Comparison of ENCODE assay signal across 8 cellular contexts in the genomic region with DNA sequence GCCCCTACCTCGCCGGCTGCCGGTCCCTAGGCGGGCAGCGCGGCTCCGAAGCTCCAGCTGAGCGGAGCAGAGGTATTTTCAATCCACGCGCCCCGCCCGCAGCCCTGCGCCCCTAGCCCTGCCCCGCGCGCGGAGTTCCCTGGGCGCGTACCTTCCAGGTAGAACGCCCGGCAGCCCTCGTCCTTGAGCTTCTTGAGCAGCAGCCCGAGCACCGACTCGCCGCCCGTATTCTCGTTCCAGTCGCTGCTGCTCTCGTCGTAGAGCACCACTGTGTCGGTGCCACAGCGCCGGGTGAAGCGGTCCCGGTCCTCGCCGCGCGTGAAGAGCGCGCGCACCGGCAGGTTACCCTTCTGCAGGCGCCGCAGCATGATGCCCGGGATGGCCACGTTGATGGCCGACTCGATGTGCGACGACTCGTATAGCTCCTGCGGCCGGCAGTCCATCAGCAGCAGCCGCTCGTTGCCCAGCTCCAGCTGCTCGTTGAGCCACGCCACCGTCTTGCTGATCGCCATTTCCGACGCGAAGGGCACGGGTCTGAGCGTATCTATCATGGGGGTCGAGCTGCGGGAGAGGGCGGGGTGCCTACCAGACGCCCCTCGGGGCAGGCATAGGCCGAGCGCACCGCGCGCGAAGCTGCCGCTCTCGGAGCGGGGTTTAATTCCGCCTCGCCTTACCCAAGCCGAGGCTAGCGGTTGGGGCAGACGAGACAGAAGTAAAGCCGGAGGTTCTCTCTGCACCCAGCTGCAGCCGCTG. TPM values are rescaled to one million over a fixed set of nuclear protein-coding genes. Genes with fewer than 3 reads are reported as not detected.
A peak's percentile ranks its signal among the peaks of the same experiment; 100 is the strongest.
DNase-seq lines count a peak whose midpoint lies in the region; ATAC-seq and TF ChIP-seq lines count a peak whose summit lies in the region.

No MANE protein-coding gene starts in this region.

- H3K4me3 ChIP-seq in GM12865 (ENCODE audit: low read depth, low read length) (peak overlapping the region; percentile 8; the same call in 1 of the 2 replicates), SJCRH30 (peak overlapping the region; percentile 73), adrenal gland (peak overlapping the region; percentile 30 to 72 (median 46)), iPS DF 6.9 (ENCODE audit: low read length) (peak overlapping the region; percentile 57), skin epidermis (peak overlapping the region; percentile 65 to 87 (median 77))

- H3K4me1 ChIP-seq in SJCRH30: peaks cover 16% of the 10 kb centered on the region
- peaks cover 4 to 12% of the 10 kb centered on the region in 2 donors for H3K4me1 ChIP-seq in adrenal gland (replicated peaks in 1 of 2)
- peaks cover 4% of the 10 kb centered on the region; the same call in 1 of the 2 replicates for H3K4me1 ChIP-seq in iPS DF 6.9 (ENCODE audit: control insufficient read depth, insufficient read depth, low read length)

- DNase-seq in GM12865 (ENCODE audit: low read depth): peak; percentile 20
- peak in 1 of 2 experiments; percentile 53 for DNase-seq in SJCRH30
- peak; percentile 10 to 65 (median 37) for DNase-seq in adrenal gland
- DNase-seq in iPS DF 6.9 (ENCODE audit: low read depth, low spot score): no peak
- no peak for DNase-seq in NCI-H524 treated with DMSO at 0.1 percent for 48 hours (lab: John Stamatoyannopoulos, UW)
- no peak for DNase-seq in GM19238 (ENCODE audit: insufficient read length, low spot score)

- TF ChIP-seq CTCF in GM12865 (IDR thresholded peaks at IDR 0.05; ENCODE audit: insufficient read depth, low read depth, low read length, missing control alignments) (no peak), adrenal gland (IDR thresholded peaks at IDR 0.05) (no peak)

- WGBS in adrenal gland, 4 donors: 0 to 1% (median 0%) methylated on average over 5 to 87 of the region's 87 CpGs
- no CpG with 5 or more reads among the region's 87 CpGs for WGBS in iPS DF 6.9 (ENCODE audit: insufficient coverage, insufficient read length)

- H3K27me3 ChIP-seq in SJCRH30: no peaks in the 10 kb centered on the region
- H3K27me3 ChIP-seq in adrenal gland: no peaks in the 10 kb centered on the region
- peaks cover 20% of the 10 kb centered on the region; the same call in 1 of the 2 replicates for H3K27me3 ChIP-seq in iPS DF 6.9 (ENCODE audit: control insufficient read depth, insufficient read depth, low read length)

- H3K27ac ChIP-seq in SJCRH30: peak overlapping the region; percentile 96
- H3K27ac ChIP-seq in adrenal gland: peak overlapping the region; percentile 39 to 98 (median 86)
- no peak overlapping the region for H3K27ac ChIP-seq in iPS DF 6.9 (ENCODE audit: low read length)
- H3K27ac ChIP-seq in skin epidermis: peak overlapping the region; percentile 69 to 100 (median 95)

- ATAC-seq in HG02759 (IDR thresholded peaks at IDR 0.05; ENCODE audit: unreplicated experiment): peak; percentile 16

- H3K36me3 ChIP-seq in SJCRH30 (peaks cover 27% of the 10 kb centered on the region), adrenal gland (replicated peaks in 1 of 2) (peaks cover 0 to 17% of the 10 kb centered on the region in 2 donors), iPS DF 6.9 (ENCODE audit: control insufficient read depth, insufficient read depth, low read length) (no peaks in the 10 kb centered on the region)

- no peak for TF ChIP-seq POLR2A in adrenal gland (IDR thresholded peaks at IDR 0.05)

- H3K9me3 ChIP-seq in SJCRH30 (replicated peaks): no peaks in the 10 kb centered on the region
- H3K9me3 ChIP-seq in adrenal gland (replicated peaks in 1 of 3): no peaks in the 10 kb centered on the region
- no peaks in the 10 kb centered on the region for H3K9me3 ChIP-seq in iPS DF 6.9 (ENCODE audit: control insufficient read depth, insufficient read depth, low read length)

- intact Hi-C loops in adrenal gland (cut with DNase I): no loop called here

RNA-seq across cellular contexts. Expression of a gene that starts 0.6 kb away (rescaled TPM):
- 97.3 and 100 TPM in 2 replicates for total RNA-seq in SJCRH30 (2014; rRNA removed; shearing (Covaris generic))
- total RNA-seq in adrenal gland: 10 to 100 TPM; 12.3 to 81.8 (median 47.7) TPM
- 10 to 100 TPM; 16.3 to 21.5 (median 21.0) TPM for polyA plus RNA-seq in adrenal gland

Comparison
In these comparisons a context has a peak if more than half of its experiments do, and no peak if none do; other contexts are left out.
1. DNase-seq: peak in GM12865 (single experiment) and adrenal gland (7 of 7); none in iPS DF 6.9 (single experiment), NCI-H524 treated with DMSO at 0.1 percent for 48 hours (single experiment) and GM19238 (single experiment).
2. H3K4me3 ChIP-seq: peak in every context shown above with its lines; median percentile 77 in skin epidermis; 73 in SJCRH30; 57 in iPS DF 6.9; 46 in adrenal gland; 8 in GM12865.